Comparison of ENCODE assay signal across 8 cellular contexts in the genomic region with DNA sequence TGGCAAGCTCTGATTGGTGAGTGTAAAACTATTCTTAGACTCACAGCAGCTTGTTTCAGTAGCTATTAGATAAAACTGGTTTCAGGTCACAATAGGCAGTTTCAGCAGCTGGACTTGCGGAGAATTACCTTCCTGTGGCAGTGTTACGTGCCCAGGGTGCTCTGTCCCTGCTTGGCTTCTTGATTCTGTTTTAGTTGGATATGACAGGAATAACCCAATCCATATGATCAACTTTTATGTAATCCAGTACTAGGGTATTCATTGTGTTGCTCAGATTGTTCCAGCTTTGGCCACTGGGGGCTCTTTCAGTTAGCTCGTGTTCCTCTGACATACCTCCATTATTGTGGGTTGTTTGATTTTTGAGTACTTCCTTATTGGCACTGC. TPM values are rescaled to one million over a fixed set of nuclear protein-coding genes. Genes with fewer than 3 reads are reported as not detected.
A peak's percentile ranks its signal among the peaks of the same experiment; 100 is the strongest.
DNase-seq lines count a peak whose midpoint lies in the region; ATAC-seq, FAIRE-seq and TF ChIP-seq lines count a peak whose summit lies in the region.

No MANE protein-coding gene starts in this region.

- CTCF ChIA-PET in CD8-positive, alpha-beta memory T cell (lab: Charles Lee) = interaction anchor here (0.7 to 6.3 kb wide), 24 partner anchors 8 to 74 kb away, joined by 3 to 48 read pairs (median 4); no protein-coding TSS in a partner anchor

- peak in 4 of 5 donors; percentile 30 to 71 (median 50) for DNase-seq in CD8-positive, alpha-beta memory T cell
- peak; percentile 51 for DNase-seq in NCI-H69 (lab: John Stamatoyannopoulos, UW)
- peak; percentile 51 for DNase-seq in activated naive CD4-positive, alpha-beta T cell treated with Interleukin-2 at 50 U/mL for 16 hours
- peak; percentile 17 for DNase-seq in kidney
- no peak for DNase-seq in NCI-H345 treated with DMSO at 0.1 percent for 48 hours (lab: John Stamatoyannopoulos, UW; ENCODE audit: unreplicated experiment)
- no peak for DNase-seq in posterior cingulate gyrus

- H3K4me3 ChIP-seq in CD8-positive, alpha-beta memory T cell (ENCODE audit: low read length) = no peak overlapping the region
- H3K4me3 ChIP-seq in kidney (ENCODE audit: low read length in 2 of 2) = no peak overlapping the region

- H3K36me3 ChIP-seq in CD8-positive, alpha-beta memory T cell (ENCODE audit: insufficient read depth, low read length) = peaks cover 6% of the 10 kb centered on the region
- no peaks in the 10 kb centered on the region for H3K36me3 ChIP-seq in kidney (ENCODE audit: control insufficient read depth in 1 of 2, insufficient read depth in 2 of 2, low read length in 2 of 2)

- H3K4me1 Mint-ChIP-seq in CD8-positive, alpha-beta memory T cell = peaks cover 92 to 100% (median 98%) of the 10 kb centered on the region in 3 donors

- peaks cover 80% of the 10 kb centered on the region for H3K4me1 ChIP-seq in CD8-positive, alpha-beta memory T cell (ENCODE audit: insufficient read depth, low read length)
- H3K4me1 ChIP-seq in kidney (ENCODE audit: control insufficient read depth in 1 of 2, insufficient read depth in 1 of 2, low read depth in 1 of 2, low read length in 2 of 2) = peaks cover 0 to 7% of the 10 kb centered on the region in 2 donors

- peak overlapping the region in 6 of 7 donors; percentile 5 to 63 (median 26) for H3K4me3 Mint-ChIP-seq in CD8-positive, alpha-beta memory T cell

- no peaks in the 10 kb centered on the region for H3K27me3 Mint-ChIP-seq in CD8-positive, alpha-beta memory T cell

- no peak overlapping the region for H3K9ac ChIP-seq in kidney (ENCODE audit: low read length in 2 of 2)

- H3K36me3 Mint-ChIP-seq in CD8-positive, alpha-beta memory T cell = peaks cover 0 to 27% (median 5%) of the 10 kb centered on the region in 3 donors

- intact Hi-C loops in kidney (cut with DNase I) (no loop called here), posterior cingulate gyrus (cut with DNase I) (no loop called here)

- peak overlapping the region; percentile 1 to 94 (median 82) for H3K27ac Mint-ChIP-seq in CD8-positive, alpha-beta memory T cell

- H3K27ac ChIP-seq in CD8-positive, alpha-beta memory T cell (ENCODE audit: low read depth, low read length) = no peak overlapping the region
- no peak overlapping the region for H3K27ac ChIP-seq in kidney (ENCODE audit: low read depth in 2 of 2, low read length in 2 of 2)

- no peaks in the 10 kb centered on the region for H3K9me3 Mint-ChIP-seq in CD8-positive, alpha-beta memory T cell

- POLR2A ChIA-PET in CD8-positive, alpha-beta memory T cell (lab: Charles Lee) = interaction anchor here (0.6 to 2.5 kb wide), 2 partner anchors 24 to 43 kb away, joined by 4 to 9 read pairs; a partner anchor contains a TSS

- H3K9me3 ChIP-seq in CD8-positive, alpha-beta memory T cell (ENCODE audit: low read length) = no peaks in the 10 kb centered on the region
- H3K9me3 ChIP-seq in kidney (ENCODE audit: control insufficient read depth in 1 of 2, low read length in 2 of 2) = no peaks in the 10 kb centered on the region

- ATAC-seq in GM18858 (IDR thresholded peaks at IDR 0.05; ENCODE audit: unreplicated experiment) = peak; percentile 48
- peak; percentile 60 for ATAC-seq in HG02885 (IDR thresholded peaks at IDR 0.05; ENCODE audit: poor library complexity, unreplicated experiment)

- peak; percentile 23 for TF ChIP-seq CTCF in kidney (IDR thresholded peaks at IDR 0.05; ENCODE audit: borderline replicate concordance, extremely low read depth, insufficient read depth)

- FAIRE-seq in kidney (lab: Jason Lieb, UNC) = no peak

- no peaks in the 10 kb centered on the region for H3K27me3 ChIP-seq in CD8-positive, alpha-beta memory T cell (ENCODE audit: insufficient read depth, low read length, poor library complexity, severe bottlenecking)

RNA-seq across cellular contexts. Expression of a gene that starts 43.1 kb away (rescaled TPM):
- 10 to 100 TPM; 41.0 to 46.9 TPM for total RNA-seq in CD8-positive, alpha-beta memory T cell
- 61.4 TPM for polyA plus RNA-seq in CD8-positive, alpha-beta memory T cell
- 27.9 TPM for total RNA-seq in kidney
- 4.1 TPM for polyA plus RNA-seq in kidney (ENCODE audit: insufficient read depth, low read depth, low replicate concordance)

Comparison
In these comparisons a context has a peak if more than half of its experiments do, and no peak if none do; other contexts are left out.
1. DNase-seq: peak in CD8-positive, alpha-beta memory T cell (4 of 5), NCI-H69 (single experiment), activated naive CD4-positive, alpha-beta T cell treated with Interleukin-2 at 50 U/mL for 16 hours (single experiment) and kidney (single experiment); none in NCI-H345 treated with DMSO at 0.1 percent for 48 hours (single experiment) and posterior cingulate gyrus (0 of 10).